Comparison of ENCODE assay signal across 1 cellular context in genomic region chr2:173192071-173192470, GRCh38.
TF ChIP-seq lines count a peak whose summit lies in the region.

No MANE protein-coding gene starts in this region.

TF ChIP-seq in SK-N-SH treated with all-trans-retinoic acid at 6 μM for 48 hours, 23 proteins besides CTCF, POLR2A, EP300 and RAD21 (continued from another document):
- TF ChIP-seq POU6F1 (CRISPR knock-in tag; IDR thresholded peaks at IDR 0.05; ENCODE audit: borderline replicate concordance, low read depth) (no peak), PPARA (CRISPR knock-in tag; IDR thresholded peaks at IDR 0.05; ENCODE audit: borderline replicate concordance) (no peak), ISL1 (CRISPR knock-in tag; IDR thresholded peaks at IDR 0.05) (no peak), ZC3H10 (CRISPR knock-in tag; IDR thresholded peaks at IDR 0.05) (no peak)
- TF ChIP-seq, protein P1, sequence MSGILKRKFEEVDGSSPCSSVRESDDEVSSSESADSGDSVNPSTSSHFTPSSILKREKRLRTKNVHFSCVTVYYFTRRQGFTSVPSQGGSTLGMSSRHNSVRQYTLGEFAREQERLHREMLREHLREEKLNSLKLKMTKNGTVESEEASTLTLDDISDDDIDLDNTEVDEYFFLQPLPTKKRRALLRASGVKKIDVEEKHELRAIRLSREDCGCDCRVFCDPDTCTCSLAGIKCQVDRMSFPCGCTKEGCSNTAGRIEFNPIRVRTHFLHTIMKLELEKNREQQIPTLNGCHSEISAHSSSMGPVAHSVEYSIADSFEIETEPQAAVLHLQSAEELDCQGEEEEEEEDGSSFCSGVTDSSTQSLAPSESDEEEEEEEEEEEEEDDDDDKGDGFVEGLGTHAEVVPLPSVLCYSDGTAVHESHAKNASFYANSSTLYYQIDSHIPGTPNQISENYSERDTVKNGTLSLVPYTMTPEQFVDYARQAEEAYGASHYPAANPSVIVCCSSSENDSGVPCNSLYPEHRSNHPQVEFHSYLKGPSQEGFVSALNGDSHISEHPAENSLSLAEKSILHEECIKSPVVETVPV (CRISPR knock-in tag; IDR thresholded peaks at IDR 0.05): no peak
